18 cellular contexts compared by ENCODE assay signal in genomic region chr10:1182280-1183032, GRCh38.
DNase-seq lines count a peak whose midpoint lies in the region; ATAC-seq and FAIRE-seq lines count a peak whose summit lies in the region.
"Had no signal": no experiment of that assay in that cellular context is flagged by ENCODE, and none has a peak within 500 bp of the region (broad histone marks: within the 10 kb centered on the region; RNA-seq: fewer than 3 reads in every experiment).

No MANE protein-coding gene starts in this region.

- intact Hi-C loops in activated CD4-positive, alpha-beta memory T cell treated with anti-CD3 and anti-CD28 coated beads for 36 hours (cut with micrococcal nuclease) = no loop called here

- H3K27ac ChIP-seq in angular gyrus (ENCODE audit: low read depth, low read length) (peak overlapping the region; percentile 1), temporal lobe (ENCODE audit: low read depth, low read length) (peak overlapping the region; percentile 42)
- H3K27ac ChIP-seq: 22Rv1, GM23248, PC-9 had no signal

- no peak for ATAC-seq in GM21723 (IDR thresholded peaks at IDR 0.05; ENCODE audit: unreplicated experiment)
- no peak for ATAC-seq in HG03196 (IDR thresholded peaks at IDR 0.05; ENCODE audit: unreplicated experiment)

- H3K4me1 Mint-ChIP-seq in activated CD4-positive, alpha-beta memory T cell treated with anti-CD3 and anti-CD28 coated beads for 36 hours (ENCODE audit: low read depth) = no peaks in the 10 kb centered on the region
- no peaks in the 10 kb centered on the region for H3K4me1 Mint-ChIP-seq in activated CD4-positive, alpha-beta memory T cell treated with anti-CD3 and anti-CD28 coated beads, Interleukin-2, amount 10 ng/mL, durations not matched to agents 7 days and 5 days

- H3K4me3 Mint-ChIP-seq in activated CD4-positive, alpha-beta memory T cell treated with anti-CD3 and anti-CD28 coated beads for 36 hours = no peak overlapping the region
- no peak overlapping the region for H3K4me3 Mint-ChIP-seq in activated CD4-positive, alpha-beta memory T cell treated with anti-CD3 and anti-CD28 coated beads, Interleukin-2, amount 10 ng/mL, durations not matched to agents 7 days and 5 days
- H3K4me3 Mint-ChIP-seq: CD4-positive, alpha-beta T cell had no signal

- H3K27ac Mint-ChIP-seq in activated CD4-positive, alpha-beta memory T cell treated with anti-CD3 and anti-CD28 coated beads for 36 hours = no peak overlapping the region
- no peak overlapping the region for H3K27ac Mint-ChIP-seq in activated CD4-positive, alpha-beta memory T cell treated with anti-CD3 and anti-CD28 coated beads, Interleukin-2, amount 10 ng/mL, durations not matched to agents 7 days and 5 days
- H3K27ac Mint-ChIP-seq: CD4-positive, alpha-beta T cell had no signal

- no peak for FAIRE-seq in RCC 7860 (lab: Jason Lieb, UNC)

- no peaks in the 10 kb centered on the region for H3K36me3 Mint-ChIP-seq in activated CD4-positive, alpha-beta memory T cell treated with anti-CD3 and anti-CD28 coated beads for 36 hours
- H3K36me3 Mint-ChIP-seq in activated CD4-positive, alpha-beta memory T cell treated with anti-CD3 and anti-CD28 coated beads, Interleukin-2, amount 10 ng/mL, durations not matched to agents 7 days and 5 days (ENCODE audit: low read depth) = no peaks in the 10 kb centered on the region

- POLR2A ChIA-PET in activated CD4-positive, alpha-beta memory T cell treated with anti-CD3 and anti-CD28 coated beads for 36 hours (lab: Charles Lee) = no interaction called here
- POLR2A ChIA-PET in activated CD4-positive, alpha-beta memory T cell treated with anti-CD3 and anti-CD28 coated beads, Interleukin-2, amount 10 ng/mL, durations not matched to agents 7 days and 5 days (lab: Charles Lee) = no interaction called here

- DNase-seq in activated CD4-positive, alpha-beta memory T cell treated with anti-CD3 and anti-CD28 coated beads for 36 hours = peak; percentile 11
- no peak for DNase-seq in activated CD4-positive, alpha-beta memory T cell treated with anti-CD3 and anti-CD28 coated beads, Interleukin-2, amount 10 ng/mL, durations not matched to agents 7 days and 5 days
- peak; percentile 51 for DNase-seq in left kidney (ENCODE audit: low read depth, low spot score)
- no peak for DNase-seq in RCC 7860 (ENCODE audit: low spot score)
- DNase-seq: CD4-positive, alpha-beta T cell; DMS153; GF-D8; GM23248; KG1; NCI-H1417 treated with DMSO at 0.1 percent for 48 hours; NCI-H1930; NCI-H526; PC-9 had no signal

- CTCF ChIA-PET in activated CD4-positive, alpha-beta memory T cell treated with anti-CD3 and anti-CD28 coated beads for 36 hours (lab: Charles Lee) = no interaction called here
- CTCF ChIA-PET in activated CD4-positive, alpha-beta memory T cell treated with anti-CD3 and anti-CD28 coated beads, Interleukin-2, amount 10 ng/mL, durations not matched to agents 7 days and 5 days (lab: Charles Lee) = no interaction called here

- no peaks in the 10 kb centered on the region for H3K9me3 Mint-ChIP-seq in activated CD4-positive, alpha-beta memory T cell treated with anti-CD3 and anti-CD28 coated beads for 36 hours
- H3K9me3 Mint-ChIP-seq in activated CD4-positive, alpha-beta memory T cell treated with anti-CD3 and anti-CD28 coated beads, Interleukin-2, amount 10 ng/mL, durations not matched to agents 7 days and 5 days = no peaks in the 10 kb centered on the region
- H3K9me3 Mint-ChIP-seq: CD4-positive, alpha-beta T cell had no signal

- peaks cover 3% of the 10 kb centered on the region for H3K27me3 Mint-ChIP-seq in activated CD4-positive, alpha-beta memory T cell treated with anti-CD3 and anti-CD28 coated beads for 36 hours
- peaks cover 4% of the 10 kb centered on the region for H3K27me3 Mint-ChIP-seq in activated CD4-positive, alpha-beta memory T cell treated with anti-CD3 and anti-CD28 coated beads, Interleukin-2, amount 10 ng/mL, durations not matched to agents 7 days and 5 days

Comparison
In these comparisons a context has a peak if more than half of its experiments do, and no peak if none do; other contexts are left out.
1. DNase-seq: peak in activated CD4-positive, alpha-beta memory T cell treated with anti-CD3 and anti-CD28 coated beads for 36 hours (single experiment) and left kidney (single experiment); none in activated CD4-positive, alpha-beta memory T cell treated with anti-CD3 and anti-CD28 coated beads, Interleukin-2, amount 10 ng/mL, durations not matched to agents 7 days and 5 days (single experiment) and RCC 7860 (single experiment).